ENCODE assay signal across 8 cellular contexts in genomic region chr2:231052494-231053451, GRCh38. TPM values are rescaled to one million over a fixed set of nuclear protein-coding genes. Genes with fewer than 3 reads are reported as not detected.
DNase-seq lines count a peak whose midpoint lies in the region; ATAC-seq and TF ChIP-seq lines count a peak whose summit lies in the region.

No MANE protein-coding gene starts in this region.

- H3K36me3 Mint-ChIP-seq in nephron progenitor cell (ENCODE audit: low read depth): no peaks in the 10 kb centered on the region
- peaks cover 3% of the 10 kb centered on the region for H3K36me3 Mint-ChIP-seq in stimulated activated naive CD8-positive, alpha-beta T cell treated with anti-CD3 and anti-CD28 coated beads, Interleukin-15, Interleukin-2, amounts not matched to agents 100 ng/mL and 50 ng/mL, for 24 hours (ENCODE audit: low read depth)

- peaks cover 41% of the 10 kb centered on the region for H3K27me3 Mint-ChIP-seq in nephron progenitor cell (ENCODE audit: low read depth, poor library complexity)
- H3K27me3 Mint-ChIP-seq in stimulated activated naive CD8-positive, alpha-beta T cell treated with anti-CD3 and anti-CD28 coated beads, Interleukin-15, Interleukin-2, amounts not matched to agents 100 ng/mL and 50 ng/mL, for 24 hours: peaks cover 22% of the 10 kb centered on the region

- H3K27ac Mint-ChIP-seq in nephron progenitor cell: no peak overlapping the region
- H3K27ac Mint-ChIP-seq in stimulated activated naive CD8-positive, alpha-beta T cell treated with anti-CD3 and anti-CD28 coated beads, Interleukin-15, Interleukin-2, amounts not matched to agents 100 ng/mL and 50 ng/mL, for 24 hours: peak overlapping the region; percentile 55

- TF ChIP-seq CTCF in fibroblast of the aortic adventitia (IDR thresholded peaks at IDR 0.05; ENCODE audit: insufficient read depth, low read length) (peak; percentile 98), nephron progenitor cell (IDR thresholded peaks at IDR 0.05) (peak; percentile 92)

- H3K4me3 Mint-ChIP-seq in nephron progenitor cell: peak overlapping the region; percentile 85
- peak overlapping the region; percentile 85 for H3K4me3 Mint-ChIP-seq in stimulated activated naive CD8-positive, alpha-beta T cell treated with anti-CD3 and anti-CD28 coated beads, Interleukin-15, Interleukin-2, amounts not matched to agents 100 ng/mL and 50 ng/mL, for 24 hours

- peaks cover 18% of the 10 kb centered on the region for H3K4me1 Mint-ChIP-seq in nephron progenitor cell
- peaks cover 28% of the 10 kb centered on the region for H3K4me1 Mint-ChIP-seq in stimulated activated naive CD8-positive, alpha-beta T cell treated with anti-CD3 and anti-CD28 coated beads, Interleukin-15, Interleukin-2, amounts not matched to agents 100 ng/mL and 50 ng/mL, for 24 hours (ENCODE audit: low read depth)

- peak; percentile 78 for ATAC-seq in GM21390 (IDR thresholded peaks at IDR 0.05; ENCODE audit: unreplicated experiment)

- DNase-seq in D341Med (ENCODE audit: low spot score) (peak; percentile 68), HuH-7 (ENCODE audit: low spot score) (peak; percentile 75), RKO (ENCODE audit: low spot score) (peak; percentile 89), fibroblast of the aortic adventitia (ENCODE audit: low read depth) (peak; percentile 76), nephron progenitor cell (peak; percentile 84)
- peak; percentile 65 to 71 for DNase-seq in activated T-helper 1 cell treated with anti-CD3 and anti-CD28 coated beads, Interleukin-2, amount 50 U/mL, for 16 hours (ENCODE audit: low read depth in 1 of 2, low spot score in 1 of 2)

- peak overlapping the region; percentile 69 for H3K4me3 ChIP-seq in fibroblast of the aortic adventitia (ENCODE audit: low read depth, low read length)

- no peaks in the 10 kb centered on the region for H3K9me3 Mint-ChIP-seq in nephron progenitor cell
- no peaks in the 10 kb centered on the region for H3K9me3 Mint-ChIP-seq in stimulated activated naive CD8-positive, alpha-beta T cell treated with anti-CD3 and anti-CD28 coated beads, Interleukin-15, Interleukin-2, amounts not matched to agents 100 ng/mL and 50 ng/mL, for 24 hours

RNA-seq across cellular contexts. Expression of gene PSMD1, which starts 3.9 kb away (rescaled TPM):
- total RNA-seq in fibroblast of the aortic adventitia (ENCODE audit: low replicate concordance): 127 and 146 TPM in 2 replicates

RNA-seq across cellular contexts. Expression of gene C2orf72, which starts 15.4 kb away (rescaled TPM):
- total RNA-seq in fibroblast of the aortic adventitia (ENCODE audit: low replicate concordance): not detected in 2 replicates

RNA-seq across cellular contexts. Expression of gene SPATA3, which starts 56.9 kb away (rescaled TPM):
- total RNA-seq in fibroblast of the aortic adventitia (ENCODE audit: low replicate concordance): not detected in 2 replicates

Comparison
In these comparisons a context has a peak if more than half of its experiments do, and no peak if none do; other contexts are left out.
1. Peak in every context shown above with its lines: DNase-seq, ATAC-seq and H3K4me3 ChIP-seq.